9 cellular contexts compared by ENCODE assay signal in the genomic region with DNA sequence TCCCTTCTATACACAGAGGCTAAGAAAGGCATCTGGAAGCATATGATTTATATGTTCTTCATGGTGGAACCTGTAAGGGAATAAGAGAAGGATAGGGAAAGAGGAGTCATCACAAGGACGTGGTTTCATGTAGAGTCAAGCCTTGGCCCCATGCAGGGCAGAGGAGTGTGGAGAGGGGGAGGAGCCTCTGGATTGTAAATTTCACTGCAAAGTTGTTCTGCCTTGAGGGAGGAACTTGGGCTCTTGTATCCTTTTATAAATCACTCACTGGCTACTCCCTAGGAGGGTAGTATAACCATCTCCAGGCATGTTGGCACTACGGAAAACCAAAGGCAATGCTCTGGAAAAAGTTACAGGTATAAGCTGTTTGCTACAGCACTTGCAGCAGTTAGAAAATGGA.
"Had no signal": no experiment of that assay in that cellular context is flagged by ENCODE, and none has a peak within 500 bp of the region (broad histone marks: within the 10 kb centered on the region; RNA-seq: fewer than 3 reads in every experiment).

No MANE protein-coding gene starts in this region.

- H3K4me2 ChIP-seq: GM23338 had no signal

- H3K9me3 ChIP-seq: HAP-1 had no signal

- H3K4me3 ChIP-seq: GM23338, HAP-1 had no signal

- ATAC-seq: GM23338, HCT116, HepG2 had no signal

- DNase-seq: HFFc6 had no signal

- H3K27ac ChIP-seq: HL-60 had no signal

- H2AFZ ChIP-seq: GM23338 had no signal

- H3K27ac Mint-ChIP-seq: GM23338, HFFc6, IgD-negative memory B cell had no signal

- H3K4me3 Mint-ChIP-seq: GM23338, HFFc6, IgD-negative memory B cell had no signal

- H3K4me1 Mint-ChIP-seq: GM23338, IgD-negative memory B cell had no signal

- FAIRE-seq: H1, H54, HepG2 had no signal

- H3K4me1 ChIP-seq: HAP-1 had no signal

- H3K9me3 Mint-ChIP-seq: HFFc6, IgD-negative memory B cell had no signal

- H3K36me3 ChIP-seq: HAP-1 had no signal

- H3K36me3 Mint-ChIP-seq: IgD-negative memory B cell had no signal
